ENCODE assay signal across 7 cellular contexts in genomic region chr4:2800691-2801596, GRCh38. TPM values are rescaled to one million over a fixed set of nuclear protein-coding genes. Genes with fewer than 3 reads are reported as not detected.
A peak's percentile ranks its signal among the peaks of the same experiment; 100 is the strongest.
DNase-seq lines count a peak whose midpoint lies in the region; ATAC-seq lines count a peak whose summit lies in the region.

No MANE protein-coding gene starts in this region.

- no peaks in the 10 kb centered on the region for H3K9me3 Mint-ChIP-seq in activated T-helper 2 cell treated with anti-CD3 and anti-CD28 coated beads, Interferon-gamma antibody, Interleukin-2, Interleukin-4, amounts not matched to agents 10 μg/mL and 5 μg/mL and 100 μg/mL, durations not matched to agents 14 hours and 24 hours and 36 hours

- H3K27ac Mint-ChIP-seq in activated T-helper 2 cell treated with anti-CD3 and anti-CD28 coated beads, Interferon-gamma antibody, Interleukin-2, Interleukin-4, amounts not matched to agents 10 μg/mL and 5 μg/mL and 100 μg/mL, durations not matched to agents 14 hours and 24 hours and 36 hours: peak overlapping the region; percentile 60

- no peaks in the 10 kb centered on the region for H3K36me3 Mint-ChIP-seq in activated T-helper 2 cell treated with anti-CD3 and anti-CD28 coated beads, Interferon-gamma antibody, Interleukin-2, Interleukin-4, amounts not matched to agents 10 μg/mL and 5 μg/mL and 100 μg/mL, durations not matched to agents 14 hours and 24 hours and 36 hours (ENCODE audit: low read depth)

- intact Hi-C loops in activated T-helper 2 cell treated with anti-CD3 and anti-CD28 coated beads, Interferon-gamma antibody, Interleukin-2, Interleukin-4, amounts not matched to agents 10 μg/mL and 5 μg/mL and 100 μg/mL, durations not matched to agents 14 hours and 24 hours and 36 hours (cut with micrococcal nuclease): no loop called here
- intact Hi-C loops in Right ventricle myocardium superior (cut with DNase I): no loop called here

- H3K27me3 Mint-ChIP-seq in activated T-helper 2 cell treated with anti-CD3 and anti-CD28 coated beads, Interferon-gamma antibody, Interleukin-2, Interleukin-4, amounts not matched to agents 10 μg/mL and 5 μg/mL and 100 μg/mL, durations not matched to agents 14 hours and 24 hours and 36 hours (ENCODE audit: low read depth): no peaks in the 10 kb centered on the region

- peaks cover 37% of the 10 kb centered on the region for H3K4me1 Mint-ChIP-seq in activated T-helper 2 cell treated with anti-CD3 and anti-CD28 coated beads, Interferon-gamma antibody, Interleukin-2, Interleukin-4, amounts not matched to agents 10 μg/mL and 5 μg/mL and 100 μg/mL, durations not matched to agents 14 hours and 24 hours and 36 hours (ENCODE audit: low read depth)

- ATAC-seq in GM18868 (IDR thresholded peaks at IDR 0.05; ENCODE audit: unreplicated experiment): peak; percentile 55
- peak; percentile 74 for ATAC-seq in Right ventricle myocardium superior (ENCODE audit: poor library complexity)
- no peak for ATAC-seq in GM18870 (IDR thresholded peaks at IDR 0.05; ENCODE audit: unreplicated experiment)

- H3K4me3 Mint-ChIP-seq in activated T-helper 2 cell treated with anti-CD3 and anti-CD28 coated beads, Interferon-gamma antibody, Interleukin-2, Interleukin-4, amounts not matched to agents 10 μg/mL and 5 μg/mL and 100 μg/mL, durations not matched to agents 14 hours and 24 hours and 36 hours (ENCODE audit: low read depth): peak overlapping the region; percentile 56

- DNase-seq in HK-2 (ENCODE audit: unreplicated experiment) (peak; percentile 62), Right ventricle myocardium superior (peak; percentile 94), pons (ENCODE audit: low spot score) (peak; percentile 78)
- no peak for DNase-seq in activated T-helper 2 cell treated with anti-CD3 and anti-CD28 coated beads, Interferon-gamma antibody, Interleukin-2, Interleukin-4, amounts not matched to agents 10 μg/mL and 5 μg/mL and 100 μg/mL, durations not matched to agents 14 hours and 24 hours and 36 hours (ENCODE audit: low spot score)
- DNase-seq in central memory CD4-positive, alpha-beta T cell: no peak

RNA-seq across cellular contexts. Expression of gene SH3BP2, which starts 8.1 kb away (rescaled TPM):
- total RNA-seq in activated T-helper 2 cell treated with anti-CD3 and anti-CD28 coated beads, Interferon-gamma antibody, Interleukin-2, Interleukin-4, amounts not matched to agents 10 μg/mL and 5 μg/mL and 100 μg/mL, durations not matched to agents 14 hours and 24 hours and 36 hours: 64.3 and 72.7 TPM in 2 replicates
- total RNA-seq in Right ventricle myocardium superior: 24.9 TPM

RNA-seq across cellular contexts. Expression of gene ADD1, which starts 42.7 kb away (rescaled TPM):
- 240 and 242 TPM in 2 replicates for total RNA-seq in activated T-helper 2 cell treated with anti-CD3 and anti-CD28 coated beads, Interferon-gamma antibody, Interleukin-2, Interleukin-4, amounts not matched to agents 10 μg/mL and 5 μg/mL and 100 μg/mL, durations not matched to agents 14 hours and 24 hours and 36 hours
- 217 TPM for total RNA-seq in Right ventricle myocardium superior

RNA-seq across cellular contexts. Expression of gene TNIP2, which starts 44.8 kb away (rescaled TPM):
- total RNA-seq in activated T-helper 2 cell treated with anti-CD3 and anti-CD28 coated beads, Interferon-gamma antibody, Interleukin-2, Interleukin-4, amounts not matched to agents 10 μg/mL and 5 μg/mL and 100 μg/mL, durations not matched to agents 14 hours and 24 hours and 36 hours: 69.2 and 72.1 TPM in 2 replicates
- 25.9 TPM for total RNA-seq in Right ventricle myocardium superior

Comparison
In these comparisons a context has a peak if more than half of its experiments do, and no peak if none do; other contexts are left out.
1. DNase-seq: peak in HK-2 (single experiment), Right ventricle myocardium superior (single experiment) and pons (single experiment); none in activated T-helper 2 cell treated with anti-CD3 and anti-CD28 coated beads, Interferon-gamma antibody, Interleukin-2, Interleukin-4, amounts not matched to agents 10 μg/mL and 5 μg/mL and 100 μg/mL, durations not matched to agents 14 hours and 24 hours and 36 hours (single experiment) and central memory CD4-positive, alpha-beta T cell (single experiment).